27 cellular contexts compared by ENCODE assay signal in the genomic region with DNA sequence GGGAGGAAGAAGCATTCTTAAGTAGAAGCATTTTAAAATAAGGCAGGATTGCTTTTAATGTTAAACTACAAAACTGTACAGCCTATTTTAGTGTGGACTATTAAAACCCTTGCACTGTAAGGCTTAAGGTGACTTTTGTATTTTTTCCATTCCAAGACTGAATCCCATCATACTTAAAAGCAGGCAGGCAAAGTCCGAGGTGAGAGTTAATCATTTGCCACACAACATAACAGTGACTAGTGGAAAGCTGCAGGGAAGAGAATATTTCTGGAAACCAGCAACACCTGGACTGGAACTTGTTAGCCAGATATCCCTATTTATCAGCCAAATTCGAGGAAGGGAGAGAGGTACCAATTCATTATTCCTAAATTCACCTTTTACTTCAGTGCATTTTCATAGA. TPM values are rescaled to one million over a fixed set of nuclear protein-coding genes. Genes with fewer than 3 reads are reported as not detected.
DNase-seq lines count a peak whose midpoint lies in the region; ATAC-seq and TF ChIP-seq lines count a peak whose summit lies in the region.
"Had no signal": no experiment of that assay in that cellular context is flagged by ENCODE, and none has a peak within 500 bp of the region (broad histone marks: within the 10 kb centered on the region; RNA-seq: fewer than 3 reads in every experiment).

No MANE protein-coding gene starts in this region.

- intact Hi-C loops in Calu3 (cut with micrococcal nuclease; ENCODE audit: unreplicated experiment): loop anchor here (1.0 kb wide), 1 partner anchor 42 kb away; no protein-coding TSS in a partner anchor
- intact Hi-C loops in activated CD4-positive, alpha-beta memory T cell treated with anti-CD3 and anti-CD28 coated beads for 36 hours (cut with micrococcal nuclease): loop anchor here (10.0 kb wide), 1 partner anchor 612 kb away; the partner anchor contains the start of gene TRIL

- H3K4me1 Mint-ChIP-seq in Calu3 (ENCODE audit: low read depth, unreplicated experiment): peaks cover 56% of the 10 kb centered on the region
- H3K4me1 Mint-ChIP-seq in activated CD4-positive, alpha-beta memory T cell treated with anti-CD3 and anti-CD28 coated beads for 36 hours (ENCODE audit: low read depth): peaks cover 21% of the 10 kb centered on the region

- ATAC-seq in HG02840 (IDR thresholded peaks at IDR 0.05; ENCODE audit: low FRiP score, unreplicated experiment): no peak

- H3K27me3 Mint-ChIP-seq in Calu3 (ENCODE audit: unreplicated experiment): no peaks in the 10 kb centered on the region
- peaks cover 59% of the 10 kb centered on the region for H3K27me3 Mint-ChIP-seq in activated CD4-positive, alpha-beta memory T cell treated with anti-CD3 and anti-CD28 coated beads for 36 hours

- peaks cover 57% of the 10 kb centered on the region for H3K36me3 Mint-ChIP-seq in Calu3 (ENCODE audit: insufficient read depth, unreplicated experiment)
- no peaks in the 10 kb centered on the region for H3K36me3 Mint-ChIP-seq in activated CD4-positive, alpha-beta memory T cell treated with anti-CD3 and anti-CD28 coated beads for 36 hours
- H3K36me3 Mint-ChIP-seq: IgD-negative memory B cell had no signal

- DNase-seq in Calu3 (no peak), LoVo (ENCODE audit: low spot score) (peak; percentile 23), kidney glomerular epithelial cell (lab: John Stamatoyannopoulos, UW) (peak; percentile 3), renal cortical epithelial cell (ENCODE audit: low read depth) (peak; percentile 87), NCI-H2029 (lab: John Stamatoyannopoulos, UW) (no peak), DMS153 (lab: John Stamatoyannopoulos, UW) (no peak)
- no peak for DNase-seq in activated CD4-positive, alpha-beta memory T cell treated with anti-CD3 and anti-CD28 coated beads for 36 hours
- DNase-seq: activated CD4-positive, alpha-beta T cell treated with anti-CD3 and anti-CD28 coated beads, Interleukin-2, amount 50 U/mL, for 48 hours; activated CD8-positive, alpha-beta memory T cell treated with anti-CD3 and anti-CD28 coated beads, Interleukin-2, amount 50 U/mL, for 4 hours; activated naive CD4-positive, alpha-beta T cell treated with anti-CD3 and anti-CD28 coated beads for 36 hours; adrenal gland; effector CD8-positive, alpha-beta T cell; erythroblast; mesenchymal stem cell; NCI-H1105; NCI-H1930; NCI-H2227 treated with DMSO at 0.1 percent for 48 hours; NCI-H748 treated with DMSO at 0.1 percent for 48 hours; RPMI8226; stimulated activated CD4-positive, alpha-beta T cell treated with anti-CD3 and anti-CD28 coated beads, Interleukin-12 subunit alpha, Interleukin-12 subunit beta, amount 100 ng/mL, for 4 hours; stimulated activated CD4-positive, alpha-beta T cell treated with anti-CD3 and anti-CD28 coated beads, Interleukin-4, amount 100 ng/mL, for 1 hour; T-helper 1 cell; uterus had no signal

- no peaks in the 10 kb centered on the region for H3K9me3 Mint-ChIP-seq in Calu3 (ENCODE audit: low read depth, unreplicated experiment)
- no peaks in the 10 kb centered on the region for H3K9me3 Mint-ChIP-seq in activated CD4-positive, alpha-beta memory T cell treated with anti-CD3 and anti-CD28 coated beads for 36 hours
- H3K9me3 Mint-ChIP-seq: activated naive CD4-positive, alpha-beta T cell treated with anti-CD3 and anti-CD28 coated beads for 36 hours; activated T-helper 1 cell treated with anti-CD3 and anti-CD28 coated beads, Interleukin-12 subunit alpha, Interleukin-12 subunit beta, Interleukin-2, Interleukin-4 antibody, amounts not matched to agents 30 ng/mL and 10 ng/mL and 1 ng/mL, durations not matched to agents 14 hours and 24 hours and 36 hours; IgD-negative memory B cell had no signal

- peak overlapping the region; percentile 92 for H3K27ac Mint-ChIP-seq in Calu3 (ENCODE audit: unreplicated experiment)
- H3K27ac Mint-ChIP-seq in activated CD4-positive, alpha-beta memory T cell treated with anti-CD3 and anti-CD28 coated beads for 36 hours: no peak overlapping the region
- H3K27ac Mint-ChIP-seq: activated naive CD4-positive, alpha-beta T cell treated with anti-CD3 and anti-CD28 coated beads for 36 hours; activated T-helper 1 cell treated with anti-CD3 and anti-CD28 coated beads, Interleukin-12 subunit alpha, Interleukin-12 subunit beta, Interleukin-2, Interleukin-4 antibody, amounts not matched to agents 30 ng/mL and 10 ng/mL and 1 ng/mL, durations not matched to agents 14 hours and 24 hours and 36 hours had no signal

- no TSS peak for BruUV-seq in Calu3 (replicated peaks; lab: Mats Ljungman, UMichigan)

- peak overlapping the region; percentile 96 for H3K4me3 Mint-ChIP-seq in Calu3 (ENCODE audit: low read depth, unreplicated experiment)
- H3K4me3 Mint-ChIP-seq in activated CD4-positive, alpha-beta memory T cell treated with anti-CD3 and anti-CD28 coated beads for 36 hours: no peak overlapping the region
- H3K4me3 Mint-ChIP-seq: activated naive CD4-positive, alpha-beta T cell treated with anti-CD3 and anti-CD28 coated beads for 36 hours; activated T-helper 1 cell treated with anti-CD3 and anti-CD28 coated beads, Interleukin-12 subunit alpha, Interleukin-12 subunit beta, Interleukin-2, Interleukin-4 antibody, amounts not matched to agents 30 ng/mL and 10 ng/mL and 1 ng/mL, durations not matched to agents 14 hours and 24 hours and 36 hours had no signal

- no peak for TF ChIP-seq CTCF in Calu3 (IDR thresholded peaks at IDR 0.05; ENCODE audit: unreplicated experiment)

- CTCF ChIA-PET in Calu3 (lab: Charles Lee): interaction anchor here (0.5 to 1.4 kb wide), 4 partner anchors 20 to 354 kb away, joined by 3 to 4 read pairs (median 4); no protein-coding TSS in a partner anchor
- CTCF ChIA-PET in activated CD4-positive, alpha-beta memory T cell treated with anti-CD3 and anti-CD28 coated beads for 36 hours (lab: Charles Lee): interaction anchor here (1.1 kb wide), 1 partner anchor 354 kb away, joined by 3 read pairs; no protein-coding TSS in a partner anchor

- POLR2A ChIA-PET in activated CD4-positive, alpha-beta memory T cell treated with anti-CD3 and anti-CD28 coated beads for 36 hours (lab: Charles Lee): no interaction called here

RNA-seq across cellular contexts. Expression of gene PRR15, which starts 3.5 kb away (rescaled TPM):
- total RNA-seq in Calu3 (2022) (76.1 and 111 TPM in 2 replicates), renal cortical epithelial cell (10.6 and 11.2 TPM in 2 replicates)
- total RNA-seq in activated CD4-positive, alpha-beta memory T cell treated with anti-CD3 and anti-CD28 coated beads for 36 hours: not detected
- total RNA-seq: activated naive CD4-positive, alpha-beta T cell treated with anti-CD3 and anti-CD28 coated beads for 36 hours; activated T-helper 1 cell treated with anti-CD3 and anti-CD28 coated beads, Interleukin-12 subunit alpha, Interleukin-12 subunit beta, Interleukin-2, Interleukin-4 antibody, amounts not matched to agents 30 ng/mL and 10 ng/mL and 1 ng/mL, durations not matched to agents 14 hours and 24 hours and 36 hours; SJSA1 had no signal

Comparison
In these comparisons a context has a peak if more than half of its experiments do, and no peak if none do; other contexts are left out.
1. DNase-seq: peak in LoVo (single experiment), kidney glomerular epithelial cell (single experiment) and renal cortical epithelial cell (single experiment); none in Calu3 (single experiment), NCI-H2029 (single experiment), DMS153 (single experiment) and activated CD4-positive, alpha-beta memory T cell treated with anti-CD3 and anti-CD28 coated beads for 36 hours (single experiment).
2. RNA of gene PRR15, which starts 3.5 kb away (total RNA-seq): 76.1 to 111 TPM in Calu3 and 10.6 to 11.2 TPM in renal cortical epithelial cell; not detected in activated CD4-positive, alpha-beta memory T cell treated with anti-CD3 and anti-CD28 coated beads for 36 hours; every median in the first group is over 10 times any median in the second.